Comparison of ENCODE assay signal across 8 cellular contexts in genomic region chr3:164303894-164304293, GRCh38.
"Had no signal": no experiment of that assay in that cellular context is flagged by ENCODE, and none has a peak within 500 bp of the region (broad histone marks: within the 10 kb centered on the region; RNA-seq: fewer than 3 reads in every experiment).

No MANE protein-coding gene starts in this region.

- ATAC-seq: GM12878 had no signal

- FAIRE-seq: G401.6, GM12878, GM12891, GM12892, GM18507, GM19239 had no signal

- DNase-seq: GDM1, GF-D8 had no signal

- H3K4me3 ChIP-seq: GM12878 had no signal
